Comparison of ENCODE assay signal across 8 cellular contexts in the genomic region with DNA sequence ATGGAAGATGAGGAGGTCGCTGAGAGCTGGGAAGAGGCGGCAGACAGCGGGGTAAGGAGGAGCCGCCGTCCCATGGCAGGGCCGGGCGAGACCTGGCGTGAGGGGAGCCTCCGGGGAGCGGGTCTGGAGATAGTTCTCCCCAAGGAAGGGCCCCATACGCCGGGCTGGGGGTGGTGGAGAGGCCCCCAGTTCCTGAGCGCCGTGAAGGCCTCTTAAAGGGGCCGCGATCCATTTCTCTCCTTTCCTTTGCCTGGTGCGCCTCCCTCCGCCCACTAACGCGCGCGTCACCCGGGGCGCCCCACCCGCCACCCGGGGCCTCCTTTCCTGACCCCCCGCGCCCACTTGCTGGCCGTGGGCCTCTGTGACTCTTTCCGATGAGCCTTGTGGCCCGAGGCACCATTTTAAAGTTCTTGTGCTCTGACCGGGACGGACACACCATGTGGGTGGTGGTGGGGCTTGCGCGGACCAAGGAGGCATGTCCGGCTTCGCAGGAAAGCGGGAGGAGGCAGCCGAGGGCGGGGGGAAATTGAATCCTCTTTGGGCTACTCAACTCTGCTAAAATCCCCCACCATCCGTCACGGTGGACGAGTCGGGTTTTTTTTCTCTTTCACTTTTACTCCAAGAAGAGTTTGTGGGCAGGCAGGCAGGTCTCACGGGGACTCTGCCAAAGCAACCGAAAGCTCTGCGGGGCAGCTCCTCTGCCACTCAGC.
DNase-seq lines count a peak whose midpoint lies in the region; ATAC-seq lines count a peak whose summit lies in the region.

No MANE protein-coding gene starts in this region.

- DNase-seq in AG08395 (ENCODE audit: low spot score) (peak; percentile 83), NCI-H510A (lab: John Stamatoyannopoulos, UW) (peak; percentile 88), ecto neural progenitor cell (ENCODE audit: low spot score) (peak; percentile 87), medulla oblongata (ENCODE audit: extremely low spot score) (peak; percentile 94)
- peak; percentile 76 for DNase-seq in activated CD4-positive, alpha-beta T cell treated with anti-CD3 and anti-CD28 coated beads, Interleukin-2, amount 50 U/mL, for 1 hour
- peak; percentile 68 to 85 (median 78) for DNase-seq in stimulated activated CD4-positive, alpha-beta T cell treated with anti-CD3 and anti-CD28 coated beads, TNF-alpha, amount 100 ng/mL, for 48 hours (ENCODE audit: low read depth in 3 of 3)

- ATAC-seq in GM18858 (IDR thresholded peaks at IDR 0.05; ENCODE audit: unreplicated experiment), result peak; percentile 35
- ATAC-seq in HG03064 (IDR thresholded peaks at IDR 0.05; ENCODE audit: low read depth, unreplicated experiment), result peak; percentile 49

Comparison
In these comparisons a context has a peak if more than half of its experiments do, and no peak if none do; other contexts are left out.
1. Peak in every context shown above with its lines: DNase-seq and ATAC-seq.